In genomic region chr2:60565472-60565871, GRCh38 we compare ENCODE assay signal across 10 cellular contexts. TPM values are rescaled to one million over a fixed set of nuclear protein-coding genes. Genes with fewer than 3 reads are reported as not detected.
DNase-seq lines count a peak whose midpoint lies in the region; ATAC-seq and TF ChIP-seq lines count a peak whose summit lies in the region.
"Had no signal": no experiment of that assay in that cellular context is flagged by ENCODE, and none has a peak within 500 bp of the region (broad histone marks: within the 10 kb centered on the region; RNA-seq: fewer than 3 reads in every experiment).

No MANE protein-coding gene starts in this region.

- H3K9me3 Mint-ChIP-seq in activated naive CD4-positive, alpha-beta T cell treated with anti-CD3 and anti-CD28 coated beads for 36 hours, result no peaks in the 10 kb centered on the region
- no peaks in the 10 kb centered on the region for H3K9me3 Mint-ChIP-seq in brain
- H3K9me3 Mint-ChIP-seq: stimulated activated naive CD8-positive, alpha-beta T cell treated with anti-CD3 and anti-CD28 coated beads, Interleukin-15, amount 100 ng/mL, for 72 hours had no signal

- TF ChIP-seq CTCF in brain (conservative IDR thresholded peaks at IDR 0.05), result peak; percentile 56 to 60

- H3K27ac Mint-ChIP-seq in activated naive CD4-positive, alpha-beta T cell treated with anti-CD3 and anti-CD28 coated beads for 36 hours, result no peak overlapping the region
- H3K27ac Mint-ChIP-seq in brain, result peak overlapping the region in 4 of 5 experiments; percentile 46 to 89 (median 72)
- H3K27ac Mint-ChIP-seq: stimulated activated naive CD8-positive, alpha-beta T cell treated with anti-CD3 and anti-CD28 coated beads, Interleukin-15, amount 100 ng/mL, for 72 hours had no signal

- ATAC-seq in GM18498 (IDR thresholded peaks at IDR 0.05; ENCODE audit: unreplicated experiment), result no peak
- ATAC-seq: stimulated activated naive CD8-positive, alpha-beta T cell treated with anti-CD3 and anti-CD28 coated beads, Interleukin-15, amount 100 ng/mL, for 72 hours had no signal

- intact Hi-C loops in activated naive CD4-positive, alpha-beta T cell treated with anti-CD3 and anti-CD28 coated beads for 36 hours (cut with micrococcal nuclease), result no loop called here

- H3K27me3 Mint-ChIP-seq in activated naive CD4-positive, alpha-beta T cell treated with anti-CD3 and anti-CD28 coated beads for 36 hours (ENCODE audit: low read depth), result peaks cover 45% of the 10 kb centered on the region
- peaks cover 28% of the 10 kb centered on the region for H3K27me3 Mint-ChIP-seq in brain

- H3K4me3 Mint-ChIP-seq in activated naive CD4-positive, alpha-beta T cell treated with anti-CD3 and anti-CD28 coated beads for 36 hours, result no peak overlapping the region
- H3K4me3 Mint-ChIP-seq in brain, result no peak overlapping the region
- H3K4me3 Mint-ChIP-seq: stimulated activated naive CD8-positive, alpha-beta T cell treated with anti-CD3 and anti-CD28 coated beads, Interleukin-15, amount 100 ng/mL, for 72 hours had no signal

- H3K36me3 Mint-ChIP-seq in activated naive CD4-positive, alpha-beta T cell treated with anti-CD3 and anti-CD28 coated beads for 36 hours (ENCODE audit: low read depth), result no peaks in the 10 kb centered on the region
- H3K36me3 Mint-ChIP-seq in brain, result no peaks in the 10 kb centered on the region

- no peaks in the 10 kb centered on the region for H3K4me1 Mint-ChIP-seq in activated naive CD4-positive, alpha-beta T cell treated with anti-CD3 and anti-CD28 coated beads for 36 hours (ENCODE audit: low read depth)
- peaks cover 4% of the 10 kb centered on the region for H3K4me1 Mint-ChIP-seq in brain
- H3K4me1 Mint-ChIP-seq: stimulated activated naive CD8-positive, alpha-beta T cell treated with anti-CD3 and anti-CD28 coated beads, Interleukin-15, amount 100 ng/mL, for 72 hours had no signal

- DNase-seq in activated naive CD4-positive, alpha-beta T cell treated with anti-CD3 and anti-CD28 coated beads for 36 hours, result peak; percentile 33
- DNase-seq in activated naive CD4-positive, alpha-beta T cell (lab: John Stamatoyannopoulos, UW), result no peak
- DNase-seq in NAMALWA (ENCODE audit: low spot score) (peak; percentile 85), superior temporal gyrus (ENCODE audit: extremely low spot score) (peak; percentile 64), dedifferentiated amniotic fluid mesenchymal stem cell (ENCODE audit: extremely low spot score) (no peak)
- no peak for DNase-seq in activated CD8-positive, alpha-beta memory T cell treated with anti-CD3 and anti-CD28 coated beads, Interleukin-2, amount 50 U/mL, for 4 hours
- DNase-seq: NCI-H187; stimulated activated naive CD8-positive, alpha-beta T cell treated with anti-CD3 and anti-CD28 coated beads, Interleukin-15, amount 100 ng/mL, for 72 hours had no signal

- CTCF ChIA-PET in activated naive CD4-positive, alpha-beta T cell treated with anti-CD3 and anti-CD28 coated beads for 36 hours (lab: Charles Lee), result no interaction called here

RNA-seq across cellular contexts. Expression of gene BCL11A, which starts 12.0 kb away (rescaled TPM):
- total RNA-seq in activated naive CD4-positive, alpha-beta T cell treated with anti-CD3 and anti-CD28 coated beads for 36 hours, result under 1 TPM; 0.52 to 0.67 TPM
- 22.7 TPM for polyA plus RNA-seq in brain (ENCODE audit: insufficient read depth, low read depth, low replicate concordance)

Comparison
In these comparisons a context has a peak if more than half of its experiments do, and no peak if none do; other contexts are left out.
1. DNase-seq: peak in activated naive CD4-positive, alpha-beta T cell treated with anti-CD3 and anti-CD28 coated beads for 36 hours (single experiment), NAMALWA (single experiment) and superior temporal gyrus (single experiment); none in activated naive CD4-positive, alpha-beta T cell (0 of 4), activated CD8-positive, alpha-beta memory T cell treated with anti-CD3 and anti-CD28 coated beads, Interleukin-2, amount 50 U/mL, for 4 hours (single experiment) and dedifferentiated amniotic fluid mesenchymal stem cell (single experiment).